8 cellular contexts compared by ENCODE assay signal in genomic region chr4:2812985-2813384, GRCh38. TPM values are rescaled to one million over a fixed set of nuclear protein-coding genes. Genes with fewer than 3 reads are reported as not detected.
DNase-seq lines count a peak whose midpoint lies in the region; ATAC-seq and TF ChIP-seq lines count a peak whose summit lies in the region.

No MANE protein-coding gene starts in this region.

- no peak for TF ChIP-seq POLR2A in HCT116 (IDR thresholded peaks at IDR 0.05; ENCODE audit: borderline replicate concordance, extremely low read depth, insufficient read depth, insufficient read length)

- no peaks in the 10 kb centered on the region for H3K27me3 Mint-ChIP-seq in activated naive CD8-positive, alpha-beta T cell treated with anti-CD3 and anti-CD28 coated beads for 36 hours
- H3K27me3 Mint-ChIP-seq in mesothelial cell of epicardium (ENCODE audit: low read depth) (no peaks in the 10 kb centered on the region), endodermal cell (ENCODE audit: insufficient read depth) (peaks cover 7% of the 10 kb centered on the region)

- H3K36me3 ChIP-seq in HCT116 (ENCODE audit: control insufficient read depth in 1 of 2, insufficient read depth in 2 of 2, low read length in 2 of 2) (no peaks in the 10 kb centered on the region), endodermal cell (ENCODE audit: control insufficient read depth, insufficient read depth, low read length) (no peaks in the 10 kb centered on the region)

- H3K79me2 ChIP-seq in HCT116 (ENCODE audit: insufficient read depth, low read length): peaks cover 21% of the 10 kb centered on the region

- peaks cover 49% of the 10 kb centered on the region for H3K4me1 Mint-ChIP-seq in activated naive CD8-positive, alpha-beta T cell treated with anti-CD3 and anti-CD28 coated beads for 36 hours
- peaks cover 17% of the 10 kb centered on the region for H3K4me1 Mint-ChIP-seq in mesothelial cell of epicardium
- no peaks in the 10 kb centered on the region for H3K4me1 Mint-ChIP-seq in endodermal cell

- CTCF ChIA-PET in HCT116 (lab: Charles Lee): no interaction called here

- peak overlapping the region; percentile 94 for H3K4me3 Mint-ChIP-seq in activated naive CD8-positive, alpha-beta T cell treated with anti-CD3 and anti-CD28 coated beads for 36 hours
- H3K4me3 Mint-ChIP-seq in mesothelial cell of epicardium (no peak overlapping the region), endodermal cell (no peak overlapping the region)

- no peaks in the 10 kb centered on the region for H3K9me3 Mint-ChIP-seq in activated naive CD8-positive, alpha-beta T cell treated with anti-CD3 and anti-CD28 coated beads for 36 hours
- H3K9me3 Mint-ChIP-seq in mesothelial cell of epicardium (peaks cover 11% of the 10 kb centered on the region), endodermal cell (peaks cover 5% of the 10 kb centered on the region)

- no peaks in the 10 kb centered on the region for H3K9me2 ChIP-seq in HCT116 (ENCODE audit: insufficient read depth)

- H3K9me3 ChIP-seq in HCT116 (ENCODE audit: control insufficient read depth in 1 of 2, insufficient read depth in 1 of 2, low read depth in 1 of 2, low read length in 2 of 2) (no peaks in the 10 kb centered on the region), endodermal cell (ENCODE audit: control insufficient read depth, low read length) (no peaks in the 10 kb centered on the region)

- ATAC-seq in HCT116 (no peak; the same call in 1 of the 2 replicates), GM18519 (IDR thresholded peaks at IDR 0.05; ENCODE audit: low FRiP score, unreplicated experiment) (no peak)

- WGBS in endodermal cell (ENCODE audit: insufficient coverage in 1 of 2, insufficient read length in 1 of 2), 2 experiments: 91 to 94% methylated on average over 3 to 12 of the region's 12 CpGs

- peak overlapping the region; percentile 98 for H3K27ac Mint-ChIP-seq in activated naive CD8-positive, alpha-beta T cell treated with anti-CD3 and anti-CD28 coated beads for 36 hours
- H3K27ac Mint-ChIP-seq in mesothelial cell of epicardium (peak overlapping the region; percentile 30), endodermal cell (no peak overlapping the region)

- peak overlapping the region; percentile 54 to 60 for H3K4me3 ChIP-seq in HCT116 (replicated peaks in 1 of 2; ENCODE audit: low read depth in 1 of 2, low read length in 2 of 2)
- no peak overlapping the region for H3K4me3 ChIP-seq in endodermal cell (ENCODE audit: low read length)

- H3K9ac ChIP-seq in HCT116 (ENCODE audit: low read length) (peak overlapping the region; percentile 72), endodermal cell (ENCODE audit: extremely low read depth, low read length, poor library complexity, severe bottlenecking) (no peak overlapping the region)

- peaks cover 37% of the 10 kb centered on the region for H3K36me3 Mint-ChIP-seq in activated naive CD8-positive, alpha-beta T cell treated with anti-CD3 and anti-CD28 coated beads for 36 hours
- H3K36me3 Mint-ChIP-seq in mesothelial cell of epicardium: peaks cover 10% of the 10 kb centered on the region
- no peaks in the 10 kb centered on the region for H3K36me3 Mint-ChIP-seq in endodermal cell (ENCODE audit: low read depth)

- H3K4me2 ChIP-seq in HCT116 (ENCODE audit: low read length): peak overlapping the region; percentile 71

- H2AFZ ChIP-seq in HCT116 (ENCODE audit: low read depth, low read length, poor library complexity, severe bottlenecking): no peak overlapping the region

- H4K20me1 ChIP-seq in HCT116 (ENCODE audit: insufficient read depth): no peaks in the 10 kb centered on the region

- peak; percentile 28 for DNase-seq in AG20443 (ENCODE audit: low spot score)
- DNase-seq in HCT116 (ENCODE audit: low read depth, low spot score): no peak
- DNase-seq in activated naive CD8-positive, alpha-beta T cell treated with anti-CD3 and anti-CD28 coated beads for 36 hours: peak; percentile 36
- no peak for DNase-seq in mesothelial cell of epicardium (ENCODE audit: low spot score in 2 of 2, unreplicated experiment in 2 of 2)
- no peak for DNase-seq in DMS53 (lab: John Stamatoyannopoulos, UW)
- DNase-seq in middle frontal gyrus (ENCODE audit: extremely low spot score, low spot score): no peak
- DNase-seq in endodermal cell: no peak

- POLR2A ChIA-PET in HCT116 (lab: Charles Lee): no interaction called here

- RAD21 ChIA-PET in HCT116 (lab: Charles Lee; ENCODE audit: low non-redundant PET in 1 of 2, low total read pairs in 2 of 2, uncharacterized antibody in 2 of 2, unreplicated experiment in 2 of 2): no interaction called here

- no peak for TF ChIP-seq RAD21 in HCT116 (IDR thresholded peaks at IDR 0.05; ENCODE audit: low read depth)

- intact Hi-C loops in HCT116 (cut with micrococcal nuclease): no loop called here

- H3K27me3 ChIP-seq in HCT116 (ENCODE audit: insufficient read depth, low read length) (no peaks in the 10 kb centered on the region), endodermal cell (ENCODE audit: control insufficient read depth, insufficient read depth, low read length, poor library complexity, severe bottlenecking) (no peaks in the 10 kb centered on the region)

- H3K27ac ChIP-seq in HCT116 (ENCODE audit: low read depth, low read length): peak overlapping the region; percentile 62
- H3K27ac ChIP-seq in endodermal cell (ENCODE audit: low read depth, low read length): no peak overlapping the region

- BruUV-seq in HCT116 (replicated peaks; lab: Mats Ljungman, UMichigan): no TSS peak

- H3K4me1 ChIP-seq in HCT116 (ENCODE audit: control insufficient read depth in 1 of 2, insufficient read depth in 2 of 2, low read length in 2 of 2) (peaks cover 20 to 41% of the 10 kb centered on the region in 2 experiments; a peak in 3 of 4 replicates), endodermal cell (ENCODE audit: control insufficient read depth, insufficient read depth, low read length) (no peaks in the 10 kb centered on the region)

- TF ChIP-seq CTCF in HCT116 (IDR thresholded peaks at IDR 0.05 in 2 of 3, conservative IDR thresholded peaks at IDR 0.05 in 1 of 3; ENCODE audit: borderline replicate concordance in 1 of 3, insufficient read depth in 1 of 3, low read depth in 2 of 3, low read length in 2 of 3): no peak
- TF ChIP-seq CTCF in mesothelial cell of epicardium (IDR thresholded peaks at IDR 0.05; ENCODE audit: unreplicated experiment): no peak
- no peak for TF ChIP-seq CTCF in endodermal cell (conservative IDR thresholded peaks at IDR 0.05)

TF ChIP-seq in HCT116, 20 proteins besides CTCF, POLR2A, EP300 and RAD21 (continues in another document):
- no peak for TF ChIP-seq YY1 (IDR thresholded peaks at IDR 0.05; ENCODE audit: extremely low read depth, insufficient replicate concordance, low read depth, low read length)
- TF ChIP-seq TCF7L2 (IDR thresholded peaks at IDR 0.05; ENCODE audit: borderline replicate concordance, extremely low read depth, insufficient read depth, insufficient read length): no peak
- TF ChIP-seq EZH2 (IDR thresholded peaks at IDR 0.05): no peak
- no peak for TF ChIP-seq FOSL1 (IDR thresholded peaks at IDR 0.05; ENCODE audit: low read depth)
- no peak for TF ChIP-seq REST (IDR thresholded peaks at IDR 0.05; ENCODE audit: low read depth)
- TF ChIP-seq CBX3 (IDR thresholded peaks at IDR 0.05; ENCODE audit: low read depth): no peak
- no peak for TF ChIP-seq JUND (IDR thresholded peaks at IDR 0.05)
- no peak for TF ChIP-seq ZFX (IDR thresholded peaks at IDR 0.05)

RNA-seq across cellular contexts. Expression of gene SH3BP2, which starts 20.1 kb away (rescaled TPM):
- total RNA-seq in HCT116 (2021; ENCODE audit: unreplicated experiment) (52.8 TPM), mesothelial cell of epicardium (72.9 to 79.0 TPM (median 76.7 TPM) in 3 replicates), endodermal cell (10 to 100 TPM; 40.5 to 43.8 TPM)
- 21.4 and 22.2 TPM in 2 replicates for polyA plus RNA-seq in HCT116 (2012)
- total RNA-seq in activated naive CD8-positive, alpha-beta T cell treated with anti-CD3 and anti-CD28 coated beads for 36 hours: 10 to 100 TPM; 72.2 to 74.1 TPM
- polyA plus RNA-seq in endodermal cell (2013, experiment 1 of 2): 28.2 TPM
- polyA plus RNA-seq in endodermal cell (2013, experiment 2 of 2): 21.3 TPM

RNA-seq across cellular contexts. Expression of gene ADD1, which starts 30.7 kb away (rescaled TPM):
- total RNA-seq in HCT116 (2021; ENCODE audit: unreplicated experiment): 139 TPM
- polyA plus RNA-seq in HCT116 (2012): 99.5 and 110 TPM in 2 replicates
- 100 to 1,000 TPM; 136 TPM for total RNA-seq in activated naive CD8-positive, alpha-beta T cell treated with anti-CD3 and anti-CD28 coated beads for 36 hours
- total RNA-seq in mesothelial cell of epicardium: 277 to 297 TPM (median 287 TPM) in 3 replicates
- 100 to 1,000 TPM; 231 to 257 TPM for total RNA-seq in endodermal cell
- 244 TPM for polyA plus RNA-seq in endodermal cell (2013, experiment 1 of 2)
- 230 TPM for polyA plus RNA-seq in endodermal cell (2013, experiment 2 of 2)

RNA-seq across cellular contexts. Expression of gene TNIP2, which starts 56.8 kb away (rescaled TPM):
- total RNA-seq in HCT116 (2021; ENCODE audit: unreplicated experiment) (41.0 TPM), mesothelial cell of epicardium (23.8 to 25.9 TPM (median 25.0 TPM) in 3 replicates), endodermal cell (10 to 100 TPM; 33.1 to 36.5 TPM)
- polyA plus RNA-seq in HCT116 (2012): 44.4 and 46.7 TPM in 2 replicates
- total RNA-seq in activated naive CD8-positive, alpha-beta T cell treated with anti-CD3 and anti-CD28 coated beads for 36 hours: 10 to 100 TPM; 50.0 to 50.3 TPM
- polyA plus RNA-seq in endodermal cell (2013, experiment 1 of 2): 23.3 TPM
- 22.1 TPM for polyA plus RNA-seq in endodermal cell (2013, experiment 2 of 2)

Comparison
In these comparisons a context has a peak if more than half of its experiments do, and no peak if none do; other contexts are left out.
1. DNase-seq: peak in AG20443 (single experiment) and activated naive CD8-positive, alpha-beta T cell treated with anti-CD3 and anti-CD28 coated beads for 36 hours (single experiment); none in HCT116 (single experiment), mesothelial cell of epicardium (0 of 2), DMS53 (single experiment), middle frontal gyrus (single experiment) and endodermal cell (single experiment).